18 cellular contexts compared by ENCODE assay signal in the genomic region with DNA sequence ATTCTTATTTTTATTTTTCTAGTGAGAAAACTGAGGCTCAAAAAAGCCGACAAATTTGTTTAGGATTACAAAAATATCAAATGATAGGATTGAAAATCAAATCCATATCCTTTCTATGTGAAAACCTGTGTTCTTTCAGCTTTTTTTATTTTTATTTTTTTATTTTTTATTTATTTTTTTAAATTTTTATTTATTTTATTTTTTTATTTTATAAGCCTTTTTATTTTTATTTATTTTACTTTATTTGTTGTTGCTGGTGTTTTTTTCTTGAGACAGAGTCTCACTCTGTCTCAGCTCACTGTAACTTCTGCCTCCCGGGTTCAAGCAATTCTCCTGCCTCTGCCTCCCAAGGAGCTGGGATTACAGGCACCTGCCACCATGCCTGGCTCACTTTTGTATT. TPM values are rescaled to one million over a fixed set of nuclear protein-coding genes. Genes with fewer than 3 reads are reported as not detected.
DNase-seq lines count a peak whose midpoint lies in the region; ATAC-seq, FAIRE-seq and TF ChIP-seq lines count a peak whose summit lies in the region.
"Had no signal": no experiment of that assay in that cellular context is flagged by ENCODE, and none has a peak within 500 bp of the region (broad histone marks: within the 10 kb centered on the region; RNA-seq: fewer than 3 reads in every experiment).

No MANE protein-coding gene starts in this region.

- no peaks in the 10 kb centered on the region for H3K27me3 Mint-ChIP-seq in astrocyte (ENCODE audit: low read depth, unreplicated experiment)
- H3K27me3 Mint-ChIP-seq: CD4-positive, alpha-beta memory T cell had no signal

- H3K9me2 ChIP-seq in PC-3 (replicated peaks; ENCODE audit: low read length): no peaks in the 10 kb centered on the region

- in situ Hi-C loops in gastrocnemius medialis (cut with MboI; ENCODE audit: low sequenced_read_pairs in 4 of 4): no loop called here

- TF ChIP-seq CTCF in PC-3 (conservative IDR thresholded peaks at IDR 0.05; ENCODE audit: low read depth, low read length): no peak
- no peak for TF ChIP-seq CTCF in astrocyte (IDR thresholded peaks at IDR 0.05; ENCODE audit: insufficient read depth, low read depth, low read length)
- no peak for TF ChIP-seq CTCF in gastrocnemius medialis (IDR thresholded peaks at IDR 0.05 in 4 of 5, conservative IDR thresholded peaks at IDR 0.05 in 1 of 5)

- H3K4me3 Mint-ChIP-seq in astrocyte (ENCODE audit: unreplicated experiment): no peak overlapping the region
- H3K4me3 Mint-ChIP-seq: CD4-positive, alpha-beta memory T cell had no signal

- H3K9me3 ChIP-seq in PC-3 (ENCODE audit: low read length): no peaks in the 10 kb centered on the region
- H3K9me3 ChIP-seq in astrocyte (ENCODE audit: insufficient read depth, low read depth, low read length): no peaks in the 10 kb centered on the region
- no peaks in the 10 kb centered on the region for H3K9me3 ChIP-seq in gastrocnemius medialis
- H3K9me3 ChIP-seq: A549, BE2C, HAP-1 had no signal

- H3K36me3 Mint-ChIP-seq in astrocyte (ENCODE audit: low read depth, unreplicated experiment): peaks cover 5% of the 10 kb centered on the region
- H3K36me3 Mint-ChIP-seq: CD4-positive, alpha-beta memory T cell had no signal

- peaks cover 6% of the 10 kb centered on the region for H3K9me3 Mint-ChIP-seq in astrocyte (ENCODE audit: unreplicated experiment)
- H3K9me3 Mint-ChIP-seq: CD4-positive, alpha-beta memory T cell had no signal

- H2AFZ ChIP-seq in PC-3 (ENCODE audit: low read length) (no peak overlapping the region), astrocyte (ENCODE audit: low read depth, low read length) (no peak overlapping the region)

- H3K36me3 ChIP-seq in PC-3 (ENCODE audit: low read depth, low read length) (no peaks in the 10 kb centered on the region), astrocyte (ENCODE audit: insufficient read depth, low read length) (peaks cover 3% of the 10 kb centered on the region), gastrocnemius medialis (no peaks in the 10 kb centered on the region)
- H3K36me3 ChIP-seq: BE2C had no signal

- FAIRE-seq in astrocyte (lab: Jason Lieb, UNC): no peak
- peak; percentile 97 for FAIRE-seq in frontal cortex (lab: Jason Lieb, UNC)
- FAIRE-seq: A549, GM12878, GM18507, H1 had no signal

- H3K4me1 Mint-ChIP-seq in astrocyte (ENCODE audit: low read depth, unreplicated experiment): peaks cover 43% of the 10 kb centered on the region

- H3K27ac ChIP-seq in PC-3 (ENCODE audit: low read length) (peak overlapping the region; percentile 100), astrocyte (ENCODE audit: low read depth, low read length) (peak overlapping the region; percentile 89), gastrocnemius medialis (no peak overlapping the region), caudate nucleus (ENCODE audit: low read depth, low read length) (no peak overlapping the region)
- H3K27ac ChIP-seq: A549, C4-2B had no signal

- H3K4me2 ChIP-seq in PC-3 (ENCODE audit: low read length) (no peak overlapping the region), astrocyte (ENCODE audit: low read length) (no peak overlapping the region)
- H3K4me2 ChIP-seq: A549 had no signal

- H3K4me3 ChIP-seq in PC-3 (ENCODE audit: low read length) (no peak overlapping the region), astrocyte (ENCODE audit: insufficient read depth, low read depth, low read length) (no peak overlapping the region), gastrocnemius medialis (no peak overlapping the region)
- H3K4me3 ChIP-seq: A549, GM12878, HAP-1 had no signal

- TF ChIP-seq POLR2A in gastrocnemius medialis (IDR thresholded peaks at IDR 0.05): no peak

- ATAC-seq in PC-3 (no peak), gastrocnemius medialis (no peak)
- ATAC-seq: A549, GM12878 had no signal

- POLR2A ChIA-PET in PC-3 (lab: Charles Lee; ENCODE audit: unreplicated experiment): no interaction called here

- CTCF ChIA-PET in PC-3 (lab: Charles Lee): no interaction called here

- no peaks in the 10 kb centered on the region for H3F3A ChIP-seq in PC-3 (ENCODE audit: low read length, unreplicated experiment)

- H3K9ac ChIP-seq in PC-3 (ENCODE audit: low read length) (peak overlapping the region; percentile 91; the same call in 1 of the 2 replicates), astrocyte (ENCODE audit: low read length) (no peak overlapping the region)

- intact Hi-C loops in PC-3 (cut with micrococcal nuclease): loop anchor here (2.0 to 5.0 kb wide), 2 partner anchors 48 to 160 kb away; no protein-coding TSS in a partner anchor
- intact Hi-C loops in gastrocnemius medialis (cut with DNase I; ENCODE audit: low total_unique reads): no loop called here

- H4K20me1 ChIP-seq in PC-3 (ENCODE audit: low read length) (no peaks in the 10 kb centered on the region), astrocyte (ENCODE audit: insufficient read depth, low read length) (no peaks in the 10 kb centered on the region)

- no TSS peak for BruUV-seq in PC-3 (replicated peaks; lab: Mats Ljungman, UMichigan)

- DNase-seq in PC-3: no peak
- no peak for DNase-seq in astrocyte (ENCODE audit: low read depth)
- no peak for DNase-seq in frontal cortex (ENCODE audit: low spot score in 2 of 2)
- no peak for DNase-seq in gastrocnemius medialis
- DNase-seq in SIG-M5 (lab: John Stamatoyannopoulos, UW): no peak
- DNase-seq in caudate nucleus (lab: John Stamatoyannopoulos, UW): no peak
- no peak for DNase-seq in activated effector memory CD4-positive, alpha-beta T cell treated with anti-CD3 and anti-CD28 coated beads, Interleukin-2, amount 50 U/mL, for 16 hours
- DNase-seq: BE2C; CD4-positive, alpha-beta memory T cell; DMS79 had no signal

- H3K27me3 ChIP-seq in PC-3 (ENCODE audit: low read length) (no peaks in the 10 kb centered on the region), astrocyte (ENCODE audit: insufficient read depth, low read length) (no peaks in the 10 kb centered on the region), gastrocnemius medialis (no peaks in the 10 kb centered on the region)
- H3K27me3 ChIP-seq: BE2C had no signal

- no peaks in the 10 kb centered on the region for H3K79me2 ChIP-seq in PC-3 (ENCODE audit: low read length)
- H3K79me2 ChIP-seq in astrocyte (ENCODE audit: insufficient read depth, low read length): no peaks in the 10 kb centered on the region

- no peak overlapping the region for H3K27ac Mint-ChIP-seq in astrocyte (ENCODE audit: unreplicated experiment)
- H3K27ac Mint-ChIP-seq: CD4-positive, alpha-beta memory T cell had no signal

- peaks cover 50% of the 10 kb centered on the region for H3K4me1 ChIP-seq in PC-3 (ENCODE audit: insufficient read depth, low read length)
- H3K4me1 ChIP-seq in astrocyte (ENCODE audit: insufficient read depth, low read length): peaks cover 30% of the 10 kb centered on the region
- peaks cover 5 to 13% of the 10 kb centered on the region in 2 donors for H3K4me1 ChIP-seq in gastrocnemius medialis
- H3K4me1 ChIP-seq: A549, BE2C had no signal

RNA-seq across cellular contexts. Expression of gene CDKN2B, which starts 45.4 kb away (rescaled TPM):
- total RNA-seq in PC-3 (2014; rRNA removed) (32.2 and 32.7 TPM in 2 replicates), astrocyte (306 and 314 TPM in 2 replicates), frontal cortex (under 0.01 TPM), gastrocnemius medialis (10 to 100 TPM in 3 of 4 donors, 1 to 10 TPM in 1; 4.5 to 25.1 (median 15.6) TPM)
- total RNA-seq: HT1080 had no signal

RNA-seq across cellular contexts. Expression of gene CDKN2B-AS1, which starts 59.9 kb away (rescaled TPM):
- 0.40 and 2.0 TPM in 2 replicates for total RNA-seq in PC-3 (2014; rRNA removed)
- 2.3 TPM in 2 replicates for total RNA-seq in astrocyte
- total RNA-seq in frontal cortex: 0.41 TPM
- total RNA-seq in gastrocnemius medialis: under 1 TPM in 1 of 4 donors, not detected in 3; 0.46 TPM
- total RNA-seq: G401, H1 had no signal

Comparison
In these comparisons a context has a peak if more than half of its experiments do, and no peak if none do; other contexts are left out.
1. H3K27ac ChIP-seq: peak in PC-3 (single experiment) and astrocyte (single experiment); none in gastrocnemius medialis (0 of 4) and caudate nucleus (single experiment).